Comparison of ENCODE assay signal across 26 cellular contexts in genomic region chr9:19637084-19637483, GRCh38.
"Had no signal": no experiment of that assay in that cellular context is flagged by ENCODE, and none has a peak within 500 bp of the region (broad histone marks: within the 10 kb centered on the region; RNA-seq: fewer than 3 reads in every experiment).

No MANE protein-coding gene starts in this region.

- H3K36me3 Mint-ChIP-seq: naive thymus-derived CD8-positive, alpha-beta T cell; stimulated activated naive B cell treated with anti-CD40 and anti-IgM and Interleukin-4, amounts not matched to agents 10 μg/mL and 1 μg/mL and 100 μg/mL, for 72 hours; type B pancreatic cell had no signal

- H3K9me3 Mint-ChIP-seq: naive thymus-derived CD8-positive, alpha-beta T cell; nephron; neural crest cell; stimulated activated naive B cell treated with anti-CD40 and anti-IgM and Interleukin-4, amounts not matched to agents 10 μg/mL and 1 μg/mL and 100 μg/mL, for 72 hours; type B pancreatic cell had no signal

- DNase-seq: kidney glomerular epithelial cell; left colon; left lung; lower lobe of right lung; mammary epithelial cell; mesenchymal stem cell; naive thymus-derived CD8-positive, alpha-beta T cell; pancreas; retina; right cardiac atrium; stimulated activated CD4-positive, alpha-beta T cell treated with anti-CD3 and anti-CD28 coated beads, Interleukin-12 subunit alpha, Interleukin-12 subunit beta, amount 100 ng/mL, for 4 hours; stimulated activated CD4-positive, alpha-beta T cell treated with anti-CD3 and anti-CD28 coated beads, Interleukin-15, amount 100 ng/mL, for 24 hours; stimulated activated CD4-positive, alpha-beta T cell treated with anti-CD3 and anti-CD28 coated beads, Interleukin-2, amount 100 ng/mL, for 24 hours; stimulated activated CD4-positive, alpha-beta T cell treated with anti-CD3 and anti-CD28 coated beads, Interleukin-4, amount 100 ng/mL, for 1 hour; stimulated activated naive B cell treated with anti-CD40 and anti-IgM and Interleukin-4, amounts not matched to agents 10 μg/mL and 1 μg/mL and 100 μg/mL, for 72 hours; stimulated activated naive CD8-positive, alpha-beta T cell treated with anti-CD3 and anti-CD28 coated beads, Interleukin-15, Interleukin-2, amounts not matched to agents 100 U/mL and 50 U/mL, for 24 hours; stomach; uterus had no signal

- H3K9me3 ChIP-seq: left lung, lower lobe of right lung, pancreas, prostate gland, stomach, suprapubic skin, tibial nerve, uterus had no signal

- H3K4me3 ChIP-seq: left lung, lower lobe of right lung, pancreas, prostate gland, skin epidermis, stomach, suprapubic skin, tibial nerve, uterus had no signal

- H3K4me1 ChIP-seq: left lung, lower lobe of right lung, pancreas, prostate gland, stomach, suprapubic skin, tibial nerve, uterus had no signal

- H3K4me3 Mint-ChIP-seq: naive thymus-derived CD8-positive, alpha-beta T cell; nephron; neural crest cell; stimulated activated naive B cell treated with anti-CD40 and anti-IgM and Interleukin-4, amounts not matched to agents 10 μg/mL and 1 μg/mL and 100 μg/mL, for 72 hours; type B pancreatic cell had no signal

- H3K27ac Mint-ChIP-seq: naive thymus-derived CD8-positive, alpha-beta T cell; nephron; stimulated activated naive B cell treated with anti-CD40 and anti-IgM and Interleukin-4, amounts not matched to agents 10 μg/mL and 1 μg/mL and 100 μg/mL, for 72 hours; type B pancreatic cell had no signal

- H3K36me3 ChIP-seq: left lung, lower lobe of right lung, pancreas, prostate gland, stomach, suprapubic skin, tibial nerve, uterus had no signal

- ATAC-seq: left colon; left lung; lower lobe of right lung; naive thymus-derived CD8-positive, alpha-beta T cell; pancreas; right cardiac atrium; sciatic nerve; stimulated activated naive B cell treated with anti-CD40 and anti-IgM and Interleukin-4, amounts not matched to agents 10 μg/mL and 1 μg/mL and 100 μg/mL, for 72 hours; stimulated activated naive CD8-positive, alpha-beta T cell treated with anti-CD3 and anti-CD28 coated beads, Interleukin-15, Interleukin-2, amounts not matched to agents 100 U/mL and 50 U/mL, for 24 hours had no signal

- H3K4me1 Mint-ChIP-seq: naive thymus-derived CD8-positive, alpha-beta T cell; nephron; neural crest cell; stimulated activated naive B cell treated with anti-CD40 and anti-IgM and Interleukin-4, amounts not matched to agents 10 μg/mL and 1 μg/mL and 100 μg/mL, for 72 hours had no signal

- H3K27ac ChIP-seq: left lung, lower lobe of right lung, pancreas, prostate gland, skin epidermis, stomach, suprapubic skin, tibial nerve, uterus had no signal

- H3K27me3 Mint-ChIP-seq: type B pancreatic cell had no signal

- H3K27me3 ChIP-seq: left lung, pancreas, stomach, suprapubic skin, tibial nerve, uterus had no signal
